In genomic region chr6:8536122-8536521, GRCh38 we compare ENCODE assay signal across 32 cellular contexts.
"Had no signal": no experiment of that assay in that cellular context is flagged by ENCODE, and none has a peak within 500 bp of the region (broad histone marks: within the 10 kb centered on the region; RNA-seq: fewer than 3 reads in every experiment).

No MANE protein-coding gene starts in this region.

- H3K9me3 ChIP-seq: neutrophil, testis, thyroid gland, vagina had no signal

- H3K4me1 ChIP-seq: left lung, lower lobe of right lung, neural progenitor cell, parathyroid adenoma, right atrium auricular region, testis, thyroid gland, transverse colon, upper lobe of left lung, vagina had no signal

- H3K4me2 ChIP-seq: neural progenitor cell had no signal

- H3K36me3 ChIP-seq: left lung, lower lobe of right lung, neural progenitor cell, neutrophil, right atrium auricular region, stomach, thyroid gland, transverse colon, upper lobe of left lung, vagina had no signal

- H3K27me3 ChIP-seq: left lung, neural progenitor cell, neutrophil, right atrium auricular region, stomach, testis, thyroid gland, transverse colon, upper lobe of left lung, vagina had no signal

- H3K79me2 ChIP-seq: parathyroid adenoma had no signal

- H3K4me3 Mint-ChIP-seq: immature natural killer cell; mesothelial cell of epicardium; naive B cell; natural killer cell; nephron progenitor cell; neural progenitor cell; stimulated activated naive B cell treated with anti-CD40 and anti-IgM and Interleukin-4, amounts not matched to agents 10 μg/mL and 1 μg/mL and 100 μg/mL, for 72 hours had no signal

- H3K27ac Mint-ChIP-seq: immature natural killer cell; mesothelial cell of epicardium; natural killer cell; nephron progenitor cell; neural progenitor cell; progenitor cell of endocrine pancreas; stimulated activated naive B cell treated with anti-CD40 and anti-IgM and Interleukin-4, amounts not matched to agents 10 μg/mL and 1 μg/mL and 100 μg/mL, for 72 hours had no signal

- H3K4me1 Mint-ChIP-seq: immature natural killer cell; naive B cell; natural killer cell; neural progenitor cell; stimulated activated naive B cell treated with anti-CD40 and anti-IgM and Interleukin-4, amounts not matched to agents 10 μg/mL and 1 μg/mL and 100 μg/mL, for 72 hours had no signal

- H3K9ac ChIP-seq: neural progenitor cell, parathyroid adenoma had no signal

- H3K36me3 Mint-ChIP-seq: naive B cell; neural progenitor cell; stimulated activated naive B cell treated with anti-CD40 and anti-IgM and Interleukin-4, amounts not matched to agents 10 μg/mL and 1 μg/mL and 100 μg/mL, for 72 hours had no signal

- H3K27me3 Mint-ChIP-seq: progenitor cell of endocrine pancreas; stimulated activated naive B cell treated with anti-CD40 and anti-IgM and Interleukin-4, amounts not matched to agents 10 μg/mL and 1 μg/mL and 100 μg/mL, for 72 hours had no signal

- FAIRE-seq: islet of Langerhans, kidney had no signal

- DNase-seq: hypothalamus; immature natural killer cell; kidney; left colon; left lung; lower lobe of right lung; mesendoderm; naive B cell; natural killer cell; nephron progenitor cell; occipital lobe; stimulated activated CD4-positive, alpha-beta T cell treated with anti-CD3 and anti-CD28 coated beads, Interleukin-12 subunit alpha, Interleukin-12 subunit beta, amount 100 ng/mL, for 4 hours; stimulated activated CD4-positive, alpha-beta T cell treated with anti-CD3 and anti-CD28 coated beads, Interleukin-15, amount 100 ng/mL, for 24 hours; stimulated activated CD4-positive, alpha-beta T cell treated with anti-CD3 and anti-CD28 coated beads, Interleukin-2, amount 100 ng/mL, for 24 hours; stimulated activated CD4-positive, alpha-beta T cell treated with anti-CD3 and anti-CD28 coated beads, Interleukin-4, amount 100 ng/mL, for 1 hour; stimulated activated naive B cell treated with anti-CD40 and anti-IgM and Interleukin-4, amounts not matched to agents 10 μg/mL and 1 μg/mL and 100 μg/mL, for 72 hours; stimulated activated naive CD8-positive, alpha-beta T cell treated with anti-CD3 and anti-CD28 coated beads, Interleukin-15, Interleukin-2, amounts not matched to agents 100 U/mL and 50 U/mL, for 24 hours; stomach; testis; thyroid gland; transverse colon; upper lobe of left lung had no signal

- H3K27ac ChIP-seq: left lung, lower lobe of right lung, neural progenitor cell, neutrophil, parathyroid adenoma, right atrium auricular region, skin epidermis, stomach, testis, thyroid gland, transverse colon, upper lobe of left lung, vagina had no signal

- H2AFZ ChIP-seq: neural progenitor cell, parathyroid adenoma had no signal

- H3K4me3 ChIP-seq: left lung, lower lobe of right lung, neural progenitor cell, right atrium auricular region, skin epidermis, stomach, testis, thyroid gland, transverse colon, upper lobe of left lung, vagina had no signal

- ATAC-seq: left colon; left lung; lower lobe of right lung; natural killer cell; sciatic nerve; stimulated activated naive B cell treated with anti-CD40 and anti-IgM and Interleukin-4, amounts not matched to agents 10 μg/mL and 1 μg/mL and 100 μg/mL, for 72 hours; stimulated activated naive CD8-positive, alpha-beta T cell treated with anti-CD3 and anti-CD28 coated beads, Interleukin-15, Interleukin-2, amounts not matched to agents 100 U/mL and 50 U/mL, for 24 hours had no signal
